Comparison of ENCODE assay signal across 20 cellular contexts in the genomic region with DNA sequence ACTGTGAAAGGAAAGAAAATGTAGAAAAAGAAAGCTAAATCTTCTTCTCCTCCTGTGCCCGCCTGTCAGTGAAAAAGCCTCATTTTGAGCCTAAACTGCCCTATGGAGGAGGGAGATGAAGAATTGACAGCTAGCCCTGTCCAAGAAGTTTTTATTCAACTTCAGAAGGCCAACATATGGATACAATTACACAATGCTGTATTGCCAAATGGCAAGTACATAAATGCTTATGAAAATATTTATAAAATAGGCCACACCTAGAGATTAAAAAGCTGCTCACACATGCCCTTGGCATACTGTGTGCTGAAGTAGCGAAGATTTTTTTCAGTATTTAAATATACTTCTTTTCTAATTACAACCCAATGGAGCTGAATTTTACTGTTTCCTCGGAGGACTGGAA.
DNase-seq lines count a peak whose midpoint lies in the region; ATAC-seq, FAIRE-seq and TF ChIP-seq lines count a peak whose summit lies in the region.
"Had no signal": no experiment of that assay in that cellular context is flagged by ENCODE, and none has a peak within 500 bp of the region (broad histone marks: within the 10 kb centered on the region; RNA-seq: fewer than 3 reads in every experiment).

No MANE protein-coding gene starts in this region.

- no peaks in the 10 kb centered on the region for H3K79me2 ChIP-seq in keratinocyte (ENCODE audit: control insufficient read depth, insufficient read depth, low read length)

- TF ChIP-seq CTCF in AG10803 (conservative IDR thresholded peaks at IDR 0.05; ENCODE audit: low read length) (no peak), RWPE2 (IDR thresholded peaks at IDR 0.05; ENCODE audit: poor library complexity, severe bottlenecking) (no peak), keratinocyte (optimal IDR thresholded peaks at IDR 0.05 in 1 of 3, IDR thresholded peaks at IDR 0.05 in 1 of 3, conservative IDR thresholded peaks at IDR 0.05 in 1 of 3; ENCODE audit: extremely low read depth in 1 of 3, insufficient read depth in 2 of 3, low read length in 3 of 3) (no peak)

- H3K27ac ChIP-seq in RWPE2 (ENCODE audit: poor library complexity, severe bottlenecking) (no peak overlapping the region), keratinocyte (ENCODE audit: control insufficient read depth, insufficient read depth, low read length) (no peak overlapping the region)
- H3K27ac ChIP-seq: A549 had no signal

- no peak overlapping the region for H3K27ac Mint-ChIP-seq in immature natural killer cell
- H3K27ac Mint-ChIP-seq: CD14-positive monocyte had no signal

- H3K36me3 ChIP-seq in RWPE2 (ENCODE audit: low read depth) (no peaks in the 10 kb centered on the region), keratinocyte (ENCODE audit: control insufficient read depth in 2 of 2, extremely low read depth in 1 of 2, insufficient read depth in 2 of 2, low read length in 2 of 2) (no peaks in the 10 kb centered on the region)

- no peak overlapping the region for H3K4me3 ChIP-seq in AG10803 (ENCODE audit: low read length)
- H3K4me3 ChIP-seq in RWPE2 (ENCODE audit: severe bottlenecking): no peak overlapping the region
- H3K4me3 ChIP-seq in keratinocyte (ENCODE audit: control insufficient read depth in 2 of 3, extremely low read depth in 1 of 3, insufficient read depth in 2 of 3, low read depth in 1 of 3, low read length in 3 of 3): no peak overlapping the region
- H3K4me3 ChIP-seq: A549 had no signal

- H3K4me1 Mint-ChIP-seq in immature natural killer cell: no peaks in the 10 kb centered on the region
- H3K4me1 Mint-ChIP-seq: CD14-positive monocyte had no signal

- H3K9me3 Mint-ChIP-seq in immature natural killer cell: no peaks in the 10 kb centered on the region

- no peak overlapping the region for H2AFZ ChIP-seq in keratinocyte (ENCODE audit: control insufficient read depth, low read length)

- no peak overlapping the region for H3K4me3 Mint-ChIP-seq in immature natural killer cell
- H3K4me3 Mint-ChIP-seq: CD14-positive monocyte had no signal

- no peak for FAIRE-seq in keratinocyte (lab: Jason Lieb, UNC)
- FAIRE-seq: A549, GM12892, H54 had no signal

- no peaks in the 10 kb centered on the region for H4K20me1 ChIP-seq in keratinocyte (ENCODE audit: control insufficient read depth, extremely low read depth, insufficient read depth, low read length)

- H3K4me2 ChIP-seq in keratinocyte (ENCODE audit: control insufficient read depth, extremely low read depth, insufficient read depth, low read depth, low read length): peak overlapping the region; percentile 34
- H3K4me2 ChIP-seq: A549 had no signal

- dilution Hi-C loops in keratinocyte (cut with MboI; ENCODE audit: extremely low pct_ligation_motif_present, low sequenced_read_pairs): no loop called here

- H3K27me3 Mint-ChIP-seq in immature natural killer cell (ENCODE audit: low read depth in 3 of 3): peaks cover 2% of the 10 kb centered on the region in 3 donors

- DNase-seq in AG10803 (ENCODE audit: low read depth): peak; percentile 5
- no peak for DNase-seq in RWPE2 (ENCODE audit: low spot score)
- DNase-seq in fibroblast of gingiva (ENCODE audit: low read depth): peak; percentile 68
- DNase-seq in keratinocyte (ENCODE audit: low read depth, low spot score): no peak
- DNase-seq in GM19238 (ENCODE audit: insufficient read length, low spot score): no peak
- DNase-seq in globus pallidus (ENCODE audit: low spot score): no peak
- no peak for DNase-seq in immature natural killer cell
- DNase-seq: AML-193; COR-L47; GF-D8; NCI-H1105; NCI-H1694 treated with DMSO at 0.1 percent for 48 hours; NCI-H69; NK-92 treated with Interleukin-12 subunit alpha and Interleukin-12 subunit beta, amount 100 ng/mL, for 24 hours; RPMI8226 had no signal

- H3K36me3 Mint-ChIP-seq in immature natural killer cell: no peaks in the 10 kb centered on the region
- H3K36me3 Mint-ChIP-seq: CD14-positive monocyte had no signal

- ATAC-seq in RWPE2 (ENCODE audit: low read depth): peak; percentile 36; the same call in 2 of the 3 replicates
- ATAC-seq in HG03159 (IDR thresholded peaks at IDR 0.05; ENCODE audit: unreplicated experiment): no peak
- ATAC-seq: A549 had no signal

- no peak overlapping the region for H3K9ac ChIP-seq in keratinocyte (ENCODE audit: control insufficient read depth, extremely low read depth, insufficient read depth, low read length)

- H3K4me1 ChIP-seq in RWPE2 (ENCODE audit: insufficient read depth, poor library complexity, severe bottlenecking) (peaks cover 11% of the 10 kb centered on the region), keratinocyte (ENCODE audit: control insufficient read depth, extremely low read depth, insufficient read depth, low read length) (no peaks in the 10 kb centered on the region)
- H3K4me1 ChIP-seq: A549 had no signal

- H3K9me1 ChIP-seq in keratinocyte (ENCODE audit: control insufficient read depth, extremely low read depth, insufficient read depth, low read length): no peaks in the 10 kb centered on the region

- no peaks in the 10 kb centered on the region for H3K9me3 ChIP-seq in RWPE2 (ENCODE audit: severe bottlenecking)
- no peaks in the 10 kb centered on the region for H3K9me3 ChIP-seq in keratinocyte (ENCODE audit: control insufficient read depth, low read depth, low read length)

- no peaks in the 10 kb centered on the region for H3K27me3 ChIP-seq in RWPE2 (ENCODE audit: insufficient read depth, poor library complexity, severe bottlenecking)
- H3K27me3 ChIP-seq in keratinocyte (ENCODE audit: control insufficient read depth, extremely low read depth, insufficient read depth, low read length): no peaks in the 10 kb centered on the region

Comparison
In these comparisons a context has a peak if more than half of its experiments do, and no peak if none do; other contexts are left out.
1. DNase-seq: peak in AG10803 (single experiment) and fibroblast of gingiva (single experiment); none in RWPE2 (single experiment), keratinocyte (single experiment), GM19238 (single experiment), globus pallidus (single experiment) and immature natural killer cell (0 of 3).